9 cellular contexts compared by ENCODE assay signal in the genomic region with DNA sequence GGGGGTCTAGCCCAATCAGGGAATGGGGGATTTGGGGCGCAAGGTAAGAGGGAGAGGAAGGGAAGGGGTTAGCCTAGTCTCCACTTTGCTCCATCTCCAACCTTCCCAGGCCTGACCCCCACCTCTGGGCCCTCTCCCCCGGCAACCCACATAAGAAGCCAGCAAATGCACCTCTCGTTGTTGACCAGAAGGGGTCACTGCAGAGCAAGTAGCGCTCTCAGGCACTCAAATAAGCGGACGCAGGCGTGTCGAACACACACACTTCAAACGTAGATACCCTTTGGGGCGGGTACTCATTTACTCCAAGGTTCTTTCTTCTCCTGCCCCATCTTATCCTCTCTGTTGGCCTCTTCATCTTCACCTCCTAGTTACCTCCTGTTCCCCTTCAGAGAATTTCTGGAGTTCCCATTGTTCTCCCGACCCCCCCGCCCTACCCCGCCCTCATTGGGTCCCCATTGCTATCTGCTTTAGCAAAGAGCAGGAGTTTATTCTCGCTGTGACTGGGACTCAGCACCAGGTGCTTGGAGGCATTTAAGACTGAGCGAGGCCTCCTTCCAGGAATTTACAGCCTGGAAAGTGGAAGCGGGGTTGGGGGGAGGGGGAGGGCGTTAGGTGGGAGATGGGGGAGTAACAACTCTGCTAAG. TPM values are rescaled to one million over a fixed set of nuclear protein-coding genes. Genes with fewer than 3 reads are reported as not detected.
DNase-seq lines count a peak whose midpoint lies in the region; ATAC-seq and TF ChIP-seq lines count a peak whose summit lies in the region.
"Had no signal": no experiment of that assay in that cellular context is flagged by ENCODE, and none has a peak within 500 bp of the region (broad histone marks: within the 10 kb centered on the region; RNA-seq: fewer than 3 reads in every experiment).

No MANE protein-coding gene starts in this region.

- no peak overlapping the region for H3K27ac ChIP-seq in GM23338 (ENCODE audit: low read depth)

- no peaks in the 10 kb centered on the region for H4K20me1 ChIP-seq in GM23338 (replicated peaks; ENCODE audit: insufficient read depth)

- peaks cover 26% of the 10 kb centered on the region for H3K27me3 ChIP-seq in GM23338 (ENCODE audit: insufficient read depth)

- DNase-seq in D341Med (ENCODE audit: low spot score), result peak; percentile 88
- peak; percentile 94 for DNase-seq in GM23338 (ENCODE audit: low spot score)
- peak; percentile 22 for DNase-seq in NCI-H2081 treated with DMSO at 0.1 percent for 48 hours (lab: John Stamatoyannopoulos, UW)
- DNase-seq in activated CD4-positive, alpha-beta memory T cell treated with anti-CD3 and anti-CD28 coated beads, Interleukin-2, amount 10 ng/mL, durations not matched to agents 7 days and 5 days, result peak; percentile 21
- peak; percentile 40 for DNase-seq in left ventricle myocardium superior
- DNase-seq in retina, result peak; percentile 87
- no peak for DNase-seq in RKO (ENCODE audit: low spot score)

- H3F3A ChIP-seq in GM23338 (replicated peaks; ENCODE audit: low read depth), result no peaks in the 10 kb centered on the region

- H3K27ac Mint-ChIP-seq in GM23338, result no peak overlapping the region
- H3K27ac Mint-ChIP-seq in activated CD4-positive, alpha-beta memory T cell treated with anti-CD3 and anti-CD28 coated beads, Interleukin-2, amount 10 ng/mL, durations not matched to agents 7 days and 5 days, result no peak overlapping the region

- peak overlapping the region; percentile 92 for H3K4me3 ChIP-seq in GM23338

- H2AFZ ChIP-seq in GM23338, result peak overlapping the region; percentile 95

- ATAC-seq in GM23338 (peak; percentile 56), left ventricle myocardium superior (peak; percentile 56), GM21423 (IDR thresholded peaks at IDR 0.05; ENCODE audit: unreplicated experiment) (no peak)

- CTCF ChIA-PET in activated CD4-positive, alpha-beta memory T cell treated with anti-CD3 and anti-CD28 coated beads, Interleukin-2, amount 10 ng/mL, durations not matched to agents 7 days and 5 days (lab: Charles Lee), result no interaction called here

- H3K4me2 ChIP-seq in GM23338, result peak overlapping the region; percentile 99

- no peaks in the 10 kb centered on the region for H3K9me2 ChIP-seq in GM23338 (ENCODE audit: insufficient read depth)

- peak; percentile 92 to 94 for TF ChIP-seq CTCF in GM23338 (conservative IDR thresholded peaks at IDR 0.05; ENCODE audit: low read depth in 2 of 2)

- H3K36me3 ChIP-seq in GM23338 (ENCODE audit: insufficient read depth), result no peaks in the 10 kb centered on the region

- H3K4me3 Mint-ChIP-seq in GM23338, result peak overlapping the region; percentile 89
- H3K4me3 Mint-ChIP-seq in activated CD4-positive, alpha-beta memory T cell treated with anti-CD3 and anti-CD28 coated beads, Interleukin-2, amount 10 ng/mL, durations not matched to agents 7 days and 5 days, result no peak overlapping the region

- no peaks in the 10 kb centered on the region for H3K4me1 ChIP-seq in GM23338 (ENCODE audit: insufficient read depth)

- no peaks in the 10 kb centered on the region for H3K79me2 ChIP-seq in GM23338 (replicated peaks; ENCODE audit: insufficient read depth)

- intact Hi-C loops in left ventricle myocardium superior (cut with micrococcal nuclease), result no loop called here

- POLR2A ChIA-PET in activated CD4-positive, alpha-beta memory T cell treated with anti-CD3 and anti-CD28 coated beads, Interleukin-2, amount 10 ng/mL, durations not matched to agents 7 days and 5 days (lab: Charles Lee), result no interaction called here

- no peaks in the 10 kb centered on the region for H3K36me3 Mint-ChIP-seq in GM23338 (ENCODE audit: low read depth)
- no peaks in the 10 kb centered on the region for H3K36me3 Mint-ChIP-seq in activated CD4-positive, alpha-beta memory T cell treated with anti-CD3 and anti-CD28 coated beads, Interleukin-2, amount 10 ng/mL, durations not matched to agents 7 days and 5 days (ENCODE audit: low read depth)

- peaks cover 13% of the 10 kb centered on the region for H3K27me3 Mint-ChIP-seq in GM23338 (ENCODE audit: insufficient read depth, low read depth, poor library complexity)
- H3K27me3 Mint-ChIP-seq in activated CD4-positive, alpha-beta memory T cell treated with anti-CD3 and anti-CD28 coated beads, Interleukin-2, amount 10 ng/mL, durations not matched to agents 7 days and 5 days, result peaks cover 17% of the 10 kb centered on the region

- peaks cover 18% of the 10 kb centered on the region for H3K4me1 Mint-ChIP-seq in GM23338
- H3K4me1 Mint-ChIP-seq in activated CD4-positive, alpha-beta memory T cell treated with anti-CD3 and anti-CD28 coated beads, Interleukin-2, amount 10 ng/mL, durations not matched to agents 7 days and 5 days, result no peaks in the 10 kb centered on the region

- no peaks in the 10 kb centered on the region for H3K9me3 Mint-ChIP-seq in GM23338
- no peaks in the 10 kb centered on the region for H3K9me3 Mint-ChIP-seq in activated CD4-positive, alpha-beta memory T cell treated with anti-CD3 and anti-CD28 coated beads, Interleukin-2, amount 10 ng/mL, durations not matched to agents 7 days and 5 days

TF ChIP-seq in GM23338, 12 proteins besides CTCF, POLR2A, EP300 and RAD21 (continues in another document):
- TF ChIP-seq JUNB (IDR thresholded peaks at IDR 0.05; ENCODE audit: unreplicated experiment) (no peak), NANOG (IDR thresholded peaks at IDR 0.05; ENCODE audit: borderline replicate concordance) (no peak), EZH2 (IDR thresholded peaks at IDR 0.05; ENCODE audit: low read depth, unreplicated experiment) (no peak), STAT1 (IDR thresholded peaks at IDR 0.05; ENCODE audit: unreplicated experiment) (no peak), ZNF114 (CRISPR knock-in tag; IDR thresholded peaks at IDR 0.05) (no peak), POLR2AphosphoS5 (IDR thresholded peaks at IDR 0.05; ENCODE audit: low read depth) (no peak), EZH2phosphoT487 (IDR thresholded peaks at IDR 0.05; ENCODE audit: unreplicated experiment) (no peak)
- TF ChIP-seq, protein P1, sequence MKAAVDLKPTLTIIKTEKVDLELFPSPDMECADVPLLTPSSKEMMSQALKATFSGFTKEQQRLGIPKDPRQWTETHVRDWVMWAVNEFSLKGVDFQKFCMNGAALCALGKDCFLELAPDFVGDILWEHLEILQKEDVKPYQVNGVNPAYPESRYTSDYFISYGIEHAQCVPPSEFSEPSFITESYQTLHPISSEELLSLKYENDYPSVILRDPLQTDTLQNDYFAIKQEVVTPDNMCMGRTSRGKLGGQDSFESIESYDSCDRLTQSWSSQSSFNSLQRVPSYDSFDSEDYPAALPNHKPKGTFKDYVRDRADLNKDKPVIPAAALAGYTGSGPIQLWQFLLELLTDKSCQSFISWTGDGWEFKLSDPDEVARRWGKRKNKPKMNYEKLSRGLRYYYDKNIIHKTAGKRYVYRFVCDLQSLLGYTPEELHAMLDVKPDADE (IDR thresholded peaks at IDR 0.05), result no peak

RNA-seq across cellular contexts. Expression of a gene that starts 1.5 kb away (rescaled TPM):
- total RNA-seq in GM23338 (2014; rRNA removed; shearing (Covaris generic)), result 0.63 and 0.93 TPM in 2 replicates
- polyA plus RNA-seq in GM23338 (2016; fragmentation: Nextera tagmentation; extraction: Ambion mirVana), result 0.53 and 0.61 TPM in 2 replicates
- not detected for total RNA-seq in activated CD4-positive, alpha-beta memory T cell treated with anti-CD3 and anti-CD28 coated beads, Interleukin-2, amount 10 ng/mL, durations not matched to agents 7 days and 5 days
- 0.42 TPM for total RNA-seq in left ventricle myocardium superior
- total RNA-seq: T-helper 2 cell treated with Interferon-gamma antibody and Interleukin-4, amounts not matched to agents 100 ng/mL and 5 ng/mL, for 36 hours had no signal
